Comparison of ENCODE assay signal across 18 cellular contexts in genomic region chr16:3908951-3909437, GRCh38.
"Had no signal": no experiment of that assay in that cellular context is flagged by ENCODE, and none has a peak within 500 bp of the region (broad histone marks: within the 10 kb centered on the region; RNA-seq: fewer than 3 reads in every experiment).

No MANE protein-coding gene starts in this region.

- H3K4me3 Mint-ChIP-seq: activated CD4-positive, alpha-beta memory T cell treated with anti-CD3 and anti-CD28 coated beads, Interleukin-2, amount 10 ng/mL, durations not matched to agents 7 days and 5 days; activated CD8-positive, alpha-beta memory T cell treated with anti-CD3 and anti-CD28 coated beads, Interleukin-2, amount 10 ng/mL, durations not matched to agents 7 days and 5 days; activated naive CD8-positive, alpha-beta T cell treated with anti-CD3 and anti-CD28 coated beads for 36 hours; activated T-helper 17 cell treated with anti-CD3 and anti-CD28 coated beads, Interleukin-2, amount 50 U/mL, for 72 hours; effector memory CD8-positive, alpha-beta T cell; nephron progenitor cell; stimulated activated naive B cell treated with anti-CD40 and anti-IgM and Interleukin-4, amounts not matched to agents 10 μg/mL and 1 μg/mL and 100 μg/mL, for 72 hours had no signal

- H3K4me1 ChIP-seq: body of pancreas, psoas muscle had no signal

- H3K9me3 ChIP-seq: body of pancreas, psoas muscle had no signal

- DNase-seq: activated CD4-positive, alpha-beta memory T cell treated with anti-CD3 and anti-CD28 coated beads, Interleukin-2, amount 10 ng/mL, durations not matched to agents 7 days and 5 days; activated CD4-positive, alpha-beta T cell treated with anti-CD3 and anti-CD28 coated beads for 4 hours; activated CD8-positive, alpha-beta memory T cell treated with anti-CD3 and anti-CD28 coated beads, Interleukin-2, amount 10 ng/mL, durations not matched to agents 7 days and 5 days; activated naive CD4-positive, alpha-beta T cell; activated naive CD8-positive, alpha-beta T cell treated with anti-CD3 and anti-CD28 coated beads for 36 hours; activated T-cell treated with anti-CD3 and anti-CD28 coated beads, Interleukin-2, amount 50 U/mL, for 1 hour; body of pancreas; effector memory CD8-positive, alpha-beta T cell; midbrain; nephron progenitor cell; occipital lobe; right cardiac atrium; stimulated activated CD4-positive, alpha-beta T cell treated with anti-CD3 and anti-CD28 coated beads, Interleukin-4, amount 100 ng/mL, for 24 hours; stimulated activated naive B cell treated with anti-CD40 and anti-IgM and Interleukin-4, amounts not matched to agents 10 μg/mL and 1 μg/mL and 100 μg/mL, for 72 hours had no signal

- H3K27me3 ChIP-seq: body of pancreas had no signal

- H3K9me3 Mint-ChIP-seq: activated CD4-positive, alpha-beta memory T cell treated with anti-CD3 and anti-CD28 coated beads, Interleukin-2, amount 10 ng/mL, durations not matched to agents 7 days and 5 days; activated naive CD8-positive, alpha-beta T cell treated with anti-CD3 and anti-CD28 coated beads for 36 hours; activated T-helper 17 cell treated with anti-CD3 and anti-CD28 coated beads, Interleukin-2, amount 50 U/mL, for 72 hours; effector memory CD8-positive, alpha-beta T cell; nephron progenitor cell; stimulated activated naive B cell treated with anti-CD40 and anti-IgM and Interleukin-4, amounts not matched to agents 10 μg/mL and 1 μg/mL and 100 μg/mL, for 72 hours had no signal

- H3K4me1 Mint-ChIP-seq: activated CD8-positive, alpha-beta memory T cell treated with anti-CD3 and anti-CD28 coated beads, Interleukin-2, amount 10 ng/mL, durations not matched to agents 7 days and 5 days; activated naive CD8-positive, alpha-beta T cell treated with anti-CD3 and anti-CD28 coated beads for 36 hours; activated T-helper 17 cell treated with anti-CD3 and anti-CD28 coated beads, Interleukin-2, amount 50 U/mL, for 72 hours; nephron progenitor cell; stimulated activated naive B cell treated with anti-CD40 and anti-IgM and Interleukin-4, amounts not matched to agents 10 μg/mL and 1 μg/mL and 100 μg/mL, for 72 hours had no signal

- H3K27me3 Mint-ChIP-seq: activated CD4-positive, alpha-beta memory T cell treated with anti-CD3 and anti-CD28 coated beads, Interleukin-2, amount 10 ng/mL, durations not matched to agents 7 days and 5 days; activated naive CD8-positive, alpha-beta T cell treated with anti-CD3 and anti-CD28 coated beads for 36 hours; activated T-helper 17 cell treated with anti-CD3 and anti-CD28 coated beads, Interleukin-2, amount 50 U/mL, for 72 hours; effector memory CD8-positive, alpha-beta T cell had no signal

- H3K36me3 Mint-ChIP-seq: activated CD8-positive, alpha-beta memory T cell treated with anti-CD3 and anti-CD28 coated beads, Interleukin-2, amount 10 ng/mL, durations not matched to agents 7 days and 5 days; activated naive CD8-positive, alpha-beta T cell treated with anti-CD3 and anti-CD28 coated beads for 36 hours; stimulated activated naive B cell treated with anti-CD40 and anti-IgM and Interleukin-4, amounts not matched to agents 10 μg/mL and 1 μg/mL and 100 μg/mL, for 72 hours had no signal

- H3K4me3 ChIP-seq: body of pancreas, lung, psoas muscle, smooth muscle cell had no signal

- H3K27ac ChIP-seq: body of pancreas, psoas muscle had no signal

- H3K27ac Mint-ChIP-seq: activated CD4-positive, alpha-beta memory T cell treated with anti-CD3 and anti-CD28 coated beads, Interleukin-2, amount 10 ng/mL, durations not matched to agents 7 days and 5 days; activated CD8-positive, alpha-beta memory T cell treated with anti-CD3 and anti-CD28 coated beads, Interleukin-2, amount 10 ng/mL, durations not matched to agents 7 days and 5 days; activated naive CD8-positive, alpha-beta T cell treated with anti-CD3 and anti-CD28 coated beads for 36 hours; activated T-helper 17 cell treated with anti-CD3 and anti-CD28 coated beads, Interleukin-2, amount 50 U/mL, for 72 hours; effector memory CD8-positive, alpha-beta T cell; nephron progenitor cell; stimulated activated naive B cell treated with anti-CD40 and anti-IgM and Interleukin-4, amounts not matched to agents 10 μg/mL and 1 μg/mL and 100 μg/mL, for 72 hours had no signal

- ATAC-seq: activated CD8-positive, alpha-beta memory T cell treated with anti-CD3 and anti-CD28 coated beads, Interleukin-2, amount 10 ng/mL, durations not matched to agents 7 days and 5 days; activated T-helper 17 cell treated with anti-CD3 and anti-CD28 coated beads, Interleukin-2, amount 50 U/mL, for 72 hours; body of pancreas; effector memory CD8-positive, alpha-beta T cell; psoas muscle; stimulated activated naive B cell treated with anti-CD40 and anti-IgM and Interleukin-4, amounts not matched to agents 10 μg/mL and 1 μg/mL and 100 μg/mL, for 72 hours had no signal
